In the genomic region with DNA sequence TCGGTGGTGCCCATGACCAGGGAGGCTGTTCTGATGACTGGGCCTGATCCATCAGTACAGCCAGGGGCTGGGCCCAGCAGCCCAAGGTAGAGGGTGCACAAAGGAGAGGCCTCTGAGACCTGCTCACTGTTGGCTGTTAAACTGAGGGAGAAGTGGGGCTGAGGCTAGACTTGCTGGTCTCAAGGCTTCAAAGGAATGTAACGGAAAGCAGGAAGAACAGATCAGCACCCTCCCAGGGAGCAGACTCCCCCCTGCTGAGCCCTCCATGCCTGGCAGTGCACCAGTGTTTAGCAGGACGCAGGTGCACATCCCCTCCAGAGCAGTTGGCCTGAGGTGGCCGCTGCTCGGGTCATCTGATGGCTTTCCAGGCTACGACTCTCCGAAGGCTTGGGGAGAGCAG, we compare ENCODE assay signal across 19 cellular contexts.
"Had no signal": no experiment of that assay in that cellular context is flagged by ENCODE, and none has a peak within 500 bp of the region (broad histone marks: within the 10 kb centered on the region; RNA-seq: fewer than 3 reads in every experiment).

No MANE protein-coding gene starts in this region.

- ATAC-seq: activated T-cell treated with anti-CD3 and anti-CD28 coated beads, Interleukin-2, amount 50 U/mL, for 4 hours; left ventricle myocardium superior had no signal

- DNase-seq: activated CD4-positive, alpha-beta T cell treated with anti-CD3 and anti-CD28 coated beads for 4 hours; activated CD4-positive, alpha-beta T cell treated with anti-CD3 and anti-CD28 coated beads, Interleukin-2, amount 50 U/mL, for 48 hours; activated CD4-positive, CD25-positive, alpha-beta regulatory T cell; activated CD8-positive, alpha-beta memory T cell treated with anti-CD3 and anti-CD28 coated beads, Interleukin-2, amount 50 U/mL, for 48 hours; activated naive CD4-positive, alpha-beta T cell; activated T-cell treated with anti-CD3 and anti-CD28 coated beads, Interleukin-2, amount 50 U/mL, for 4 hours; adrenal gland; erythroblast; left ventricle myocardium superior; mammary epithelial cell; occipital lobe; posterior cingulate gyrus; stimulated activated CD4-positive, alpha-beta T cell treated with anti-CD3 and anti-CD28 coated beads, Interleukin-4, amount 100 ng/mL, for 1 hour; stimulated activated naive CD4-positive, alpha-beta T cell; testis; uterus had no signal

- H3K4me3 Mint-ChIP-seq: activated naive CD8-positive, alpha-beta T cell; activated T-cell treated with anti-CD3 and anti-CD28 coated beads, Interleukin-2, amount 50 U/mL, for 4 hours; T-helper 1 cell treated with Interleukin-12 subunit alpha and Interleukin-12 subunit beta and Interleukin-4 antibody, amounts not matched to agents 30 μg/mL and 1 μg/mL, for 36 hours had no signal

- H3K27me3 Mint-ChIP-seq: activated naive CD8-positive, alpha-beta T cell had no signal

- H3K9me3 Mint-ChIP-seq: activated T-cell treated with anti-CD3 and anti-CD28 coated beads, Interleukin-2, amount 50 U/mL, for 4 hours; activated T-helper 2 cell treated with anti-CD3 and anti-CD28 coated beads, Interferon-gamma antibody, Interleukin-2, Interleukin-4, amounts not matched to agents 10 μg/mL and 5 μg/mL and 100 μg/mL, durations not matched to agents 14 hours and 24 hours and 36 hours; T-helper 1 cell treated with Interleukin-12 subunit alpha and Interleukin-12 subunit beta and Interleukin-4 antibody, amounts not matched to agents 30 μg/mL and 1 μg/mL, for 36 hours had no signal

- H3K36me3 Mint-ChIP-seq: activated naive CD8-positive, alpha-beta T cell had no signal

- H3K27ac Mint-ChIP-seq: activated naive CD8-positive, alpha-beta T cell; activated T-helper 2 cell treated with anti-CD3 and anti-CD28 coated beads, Interferon-gamma antibody, Interleukin-2, Interleukin-4, amounts not matched to agents 10 μg/mL and 5 μg/mL and 100 μg/mL, durations not matched to agents 14 hours and 24 hours and 36 hours; T-helper 1 cell treated with Interleukin-12 subunit alpha and Interleukin-12 subunit beta and Interleukin-4 antibody, amounts not matched to agents 30 μg/mL and 1 μg/mL, for 36 hours had no signal
